29 cellular contexts compared by ENCODE assay signal in the genomic region with DNA sequence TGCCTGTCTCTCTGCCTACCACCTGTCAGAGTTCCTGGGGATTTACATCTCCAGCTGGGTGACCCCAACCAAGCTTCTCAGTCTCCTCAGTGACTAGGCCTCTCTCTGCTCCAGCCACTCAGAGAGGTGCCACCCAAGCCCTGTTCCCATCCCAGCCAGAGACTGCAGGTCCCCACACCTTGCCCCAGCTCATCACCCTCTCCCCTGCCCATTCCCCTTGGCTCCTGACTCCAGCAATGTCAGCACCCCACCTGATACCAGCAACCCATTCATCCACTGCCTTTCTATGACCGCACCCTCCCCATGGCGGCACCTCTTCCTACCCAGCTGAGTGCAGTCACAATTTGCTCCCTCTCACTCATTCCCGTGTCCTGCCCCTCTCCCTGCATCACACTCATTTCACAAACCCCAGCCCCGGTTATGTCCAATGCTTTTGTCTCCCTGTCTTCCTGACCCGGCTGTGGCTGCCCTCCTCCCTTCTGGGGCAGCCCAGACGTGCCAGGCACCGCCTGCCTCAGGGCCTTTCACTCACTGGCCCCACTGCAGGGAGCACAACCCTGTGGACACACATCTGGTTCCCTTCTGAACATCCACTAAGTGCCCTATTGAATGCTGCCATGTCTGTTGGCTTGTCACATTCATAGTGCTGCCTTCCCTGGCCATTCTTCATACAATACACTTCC.
"Had no signal": no experiment of that assay in that cellular context is flagged by ENCODE, and none has a peak within 500 bp of the region (broad histone marks: within the 10 kb centered on the region; RNA-seq: fewer than 3 reads in every experiment).

No MANE protein-coding gene starts in this region.

- H3K9me3 ChIP-seq: adrenal gland, body of pancreas, breast epithelium, Peyer's patch, SJSA1 had no signal

- H3K36me3 ChIP-seq: adrenal gland, breast epithelium, Peyer's patch, SJSA1, WERI-Rb-1 had no signal

- H3K27ac ChIP-seq: adrenal gland, body of pancreas, breast epithelium, Peyer's patch, SJSA1, WERI-Rb-1 had no signal

- FAIRE-seq: astrocyte had no signal

- ATAC-seq: body of pancreas, PC-3 had no signal

- H3K4me3 ChIP-seq: adrenal gland, body of pancreas, breast epithelium, Peyer's patch, SJSA1 had no signal

- DNase-seq: activated CD4-positive, alpha-beta memory T cell treated with anti-CD3 and anti-CD28 coated beads, Interleukin-2, amount 10 ng/mL, durations not matched to agents 7 days and 5 days; activated CD4-positive, alpha-beta T cell treated with anti-CD3 and anti-CD28 coated beads for 1 hour; activated CD4-positive, alpha-beta T cell treated with anti-CD3 and anti-CD28 coated beads for 48 hours; activated CD4-positive, CD25-positive, alpha-beta regulatory T cell; activated gamma-delta T cell; activated naive CD4-positive, alpha-beta T cell treated with Interleukin-2 at 50 U/mL for 16 hours; activated naive CD8-positive, alpha-beta T cell treated with anti-CD3 and anti-CD28 coated beads, Interleukin-2, amount 10 ng/mL, durations not matched to agents 7 days and 5 days; activated T-cell treated with anti-CD3 and anti-CD28 coated beads, Interleukin-2, amount 50 U/mL, for 24 hours; adrenal gland; body of pancreas; Karpas-422; KBM-7; NCI-H1105; NCI-H1417 treated with DMSO at 0.1 percent for 48 hours; NCI-H187 treated with DMSO at 0.1 percent for 48 hours; NCI-H2081; NCI-H226; NCI-H446 treated with DMSO at 0.1 percent for 48 hours; NCI-H524; PC-3; Peyer's patch; RPMI8226; SHP77 treated with DMSO at 0.1 percent for 48 hours; SW 1271; T1000; WERI-Rb-1 had no signal

- H3K4me1 ChIP-seq: body of pancreas, breast epithelium, Peyer's patch, SJSA1 had no signal

- H3K27me3 ChIP-seq: adrenal gland, body of pancreas, breast epithelium, Peyer's patch had no signal
